13 cellular contexts compared by ENCODE assay signal in genomic region chr6:99416892-99417767, GRCh38. TPM values are rescaled to one million over a fixed set of nuclear protein-coding genes. Genes with fewer than 3 reads are reported as not detected.
DNase-seq lines count a peak whose midpoint lies in the region; ATAC-seq and TF ChIP-seq lines count a peak whose summit lies in the region.
"Had no signal": no experiment of that assay in that cellular context is flagged by ENCODE, and none has a peak within 500 bp of the region (broad histone marks: within the 10 kb centered on the region; RNA-seq: fewer than 3 reads in every experiment).

No MANE protein-coding gene starts in this region.

- H3K27me3 ChIP-seq in OCI-LY1 (ENCODE audit: insufficient read depth, low read length) (no peaks in the 10 kb centered on the region), GM23338 (ENCODE audit: insufficient read depth) (no peaks in the 10 kb centered on the region)
- H3K27me3 ChIP-seq: cardiac muscle cell, hepatocyte, neural progenitor cell had no signal

- H3K79me2 ChIP-seq in OCI-LY1 (ENCODE audit: insufficient read depth, low read length) (peaks cover 95% of the 10 kb centered on the region), GM23338 (replicated peaks; ENCODE audit: insufficient read depth) (peaks cover 100% of the 10 kb centered on the region)

- H3K4me3 ChIP-seq in GM12865 (ENCODE audit: low read depth, low read length), result no peak overlapping the region
- H3K4me3 ChIP-seq in OCI-LY1 (ENCODE audit: low read depth, low read length, poor library complexity, severe bottlenecking), result no peak overlapping the region
- H3K4me3 ChIP-seq in GM23338, result no peak overlapping the region
- H3K4me3 ChIP-seq: cardiac muscle cell, hepatocyte, neural progenitor cell had no signal

- peaks cover 21% of the 10 kb centered on the region for H3K4me1 Mint-ChIP-seq in GM23338

- H3K9me3 Mint-ChIP-seq in GM23338, result no peaks in the 10 kb centered on the region
- H3K9me3 Mint-ChIP-seq: neural progenitor cell had no signal

- no peak overlapping the region for H3K4me3 Mint-ChIP-seq in GM23338
- H3K4me3 Mint-ChIP-seq: neural progenitor cell had no signal

- peak overlapping the region; percentile 54; the same call in 1 of the 2 replicates for H3K4me2 ChIP-seq in OCI-LY1 (ENCODE audit: low read length)
- no peak overlapping the region for H3K4me2 ChIP-seq in GM23338
- H3K4me2 ChIP-seq: hepatocyte, neural progenitor cell had no signal

- H4K20me1 ChIP-seq in OCI-LY1 (ENCODE audit: insufficient read depth, low read length), result peaks cover 2% of the 10 kb centered on the region; the same call in 1 of the 2 replicates
- peaks cover 60% of the 10 kb centered on the region for H4K20me1 ChIP-seq in GM23338 (replicated peaks; ENCODE audit: insufficient read depth)

- no peaks in the 10 kb centered on the region for H3F3A ChIP-seq in OCI-LY1 (ENCODE audit: insufficient read depth, low read length)
- no peaks in the 10 kb centered on the region for H3F3A ChIP-seq in GM23338 (replicated peaks; ENCODE audit: low read depth)

- peak overlapping the region; percentile 55 for H3K27ac ChIP-seq in OCI-LY1 (ENCODE audit: low read depth, low read length, poor library complexity, severe bottlenecking)
- H3K27ac ChIP-seq in GM23338 (ENCODE audit: low read depth), result no peak overlapping the region
- H3K27ac ChIP-seq: hepatocyte, WERI-Rb-1 had no signal

- H3K4me1 ChIP-seq in OCI-LY1 (ENCODE audit: insufficient read depth, low read length, severe bottlenecking) (peaks cover 45% of the 10 kb centered on the region), GM23338 (ENCODE audit: insufficient read depth) (peaks cover 3% of the 10 kb centered on the region; the same call in 1 of the 2 replicates)
- H3K4me1 ChIP-seq: neural progenitor cell had no signal

- peaks cover 2% of the 10 kb centered on the region for H3K27me3 Mint-ChIP-seq in GM23338 (ENCODE audit: insufficient read depth, low read depth, poor library complexity)

- H3K9me3 ChIP-seq in OCI-LY1 (ENCODE audit: low read length), result no peaks in the 10 kb centered on the region

- no peak for TF ChIP-seq CTCF in GM12865 (IDR thresholded peaks at IDR 0.05; ENCODE audit: insufficient read depth, low read depth, low read length, missing control alignments)
- no peak for TF ChIP-seq CTCF in OCI-LY1 (IDR thresholded peaks at IDR 0.05; ENCODE audit: low read length)
- no peak for TF ChIP-seq CTCF in GM23338 (conservative IDR thresholded peaks at IDR 0.05; ENCODE audit: low read depth in 2 of 2)

- ATAC-seq in GM19351 (IDR thresholded peaks at IDR 0.05; ENCODE audit: unreplicated experiment), result peak; percentile 81
- peak; percentile 81 for ATAC-seq in HG02938 (IDR thresholded peaks at IDR 0.05; ENCODE audit: unreplicated experiment)
- ATAC-seq in GM23338, result no peak

- H2AFZ ChIP-seq in OCI-LY1 (ENCODE audit: low read length), result no peak overlapping the region
- no peak overlapping the region for H2AFZ ChIP-seq in GM23338
- H2AFZ ChIP-seq: hepatocyte, neural progenitor cell had no signal

- H3K9me2 ChIP-seq in OCI-LY1 (ENCODE audit: low read depth, low read length), result no peaks in the 10 kb centered on the region
- no peaks in the 10 kb centered on the region for H3K9me2 ChIP-seq in GM23338 (ENCODE audit: insufficient read depth)

- H3K36me3 Mint-ChIP-seq in GM23338 (ENCODE audit: low read depth), result peaks cover 28% of the 10 kb centered on the region

- H3K27ac Mint-ChIP-seq in GM23338, result no peak overlapping the region
- H3K27ac Mint-ChIP-seq: neural progenitor cell had no signal

- H3K36me3 ChIP-seq in OCI-LY1 (ENCODE audit: insufficient read depth, low read length) (peaks cover 49% of the 10 kb centered on the region), GM23338 (ENCODE audit: insufficient read depth) (no peaks in the 10 kb centered on the region)

- no peak overlapping the region for H3K9ac ChIP-seq in OCI-LY1 (ENCODE audit: low read length)
- H3K9ac ChIP-seq: neural progenitor cell had no signal

- peak; percentile 69 for DNase-seq in GM12865 (ENCODE audit: low read depth)
- DNase-seq in DMS153 (lab: John Stamatoyannopoulos, UW), result no peak
- no peak for DNase-seq in GM23338 (ENCODE audit: low spot score)
- DNase-seq in amygdala (lab: John Stamatoyannopoulos, UW), result no peak
- DNase-seq in NCI-H748 treated with DMSO at 0.1 percent for 48 hours (lab: John Stamatoyannopoulos, UW), result no peak
- DNase-seq: NCI-H526 treated with DMSO at 0.1 percent for 48 hours, WERI-Rb-1 had no signal

TF ChIP-seq in GM23338, 12 proteins besides CTCF, POLR2A, EP300 and RAD21:
- TF ChIP-seq POLR2AphosphoS5 (IDR thresholded peaks at IDR 0.05; ENCODE audit: low read depth), result no peak

RNA-seq across cellular contexts. Expression of gene PNISR, which starts 8.0 kb away (rescaled TPM):
- 124 and 135 TPM in 2 replicates for total RNA-seq in GM23338 (2014; rRNA removed; shearing (Covaris generic))
- 241 and 270 TPM in 2 replicates for polyA plus RNA-seq in GM23338 (2016; fragmentation: Nextera tagmentation; extraction: Ambion mirVana)

RNA-seq across cellular contexts. Expression of gene COQ3, which starts 23.1 kb away (rescaled TPM):
- 10.6 and 11.8 TPM in 2 replicates for total RNA-seq in GM23338 (2014; rRNA removed; shearing (Covaris generic))
- 22.5 and 24.9 TPM in 2 replicates for polyA plus RNA-seq in GM23338 (2016; fragmentation: Nextera tagmentation; extraction: Ambion mirVana)
